ENCODE assay signal across 8 cellular contexts in the genomic region with DNA sequence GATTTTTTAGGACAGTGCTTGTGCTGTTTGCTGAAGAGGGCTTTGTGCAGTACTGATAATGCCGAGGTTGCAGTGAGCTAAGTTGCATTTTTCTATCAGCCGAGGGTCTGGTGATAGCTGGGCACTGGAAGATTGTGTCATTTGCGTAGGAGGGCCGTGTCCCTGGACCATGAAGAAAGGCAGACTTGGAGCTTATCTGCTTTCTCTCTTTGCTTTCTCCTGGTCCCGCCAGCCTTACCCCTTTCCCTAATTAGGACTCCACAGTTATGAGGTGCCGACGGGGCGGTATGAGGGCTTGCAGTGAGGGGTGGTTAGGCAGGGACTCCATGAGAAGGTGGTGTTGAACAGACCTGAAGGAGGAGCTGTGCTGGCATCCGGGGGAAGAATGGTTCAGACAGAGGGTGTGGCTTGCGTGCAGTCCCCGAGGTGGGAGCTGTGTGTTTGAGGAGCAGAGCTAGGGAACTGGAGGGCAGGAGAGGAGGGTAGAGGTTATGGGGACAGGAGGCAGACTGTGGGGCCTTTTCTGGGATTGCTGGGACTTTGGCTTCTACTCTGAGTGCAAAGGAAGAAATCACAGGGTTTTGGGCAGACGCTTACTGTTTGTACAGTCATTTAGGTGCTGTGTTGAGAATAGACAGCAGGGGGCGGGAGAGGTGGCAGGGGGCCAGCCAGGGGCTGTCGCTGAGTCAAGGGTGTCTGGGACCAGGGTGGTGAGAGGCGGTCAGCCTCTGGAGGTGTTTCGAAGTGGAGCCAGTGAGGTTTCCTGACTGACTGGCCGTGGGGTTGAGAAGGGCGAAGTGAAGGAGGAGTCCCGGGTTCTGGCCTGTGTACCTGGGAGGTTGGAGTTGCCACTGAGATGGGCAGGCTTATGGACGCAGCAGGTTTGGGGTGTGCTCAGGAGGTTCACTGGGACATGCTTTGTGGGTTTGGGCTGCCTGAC.
DNase-seq lines count a peak whose midpoint lies in the region; ATAC-seq lines count a peak whose summit lies in the region.

No MANE protein-coding gene starts in this region.

- ATAC-seq in GM19395 (IDR thresholded peaks at IDR 0.05; ENCODE audit: unreplicated experiment) = peak; percentile 83
- ATAC-seq in memory B cell (ENCODE audit: low read depth) = peak; percentile 84

- no peaks in the 10 kb centered on the region for H3K36me3 Mint-ChIP-seq in memory B cell

- H3K27me3 Mint-ChIP-seq in memory B cell = no peaks in the 10 kb centered on the region

- peak overlapping the region; percentile 54 for H3K27ac Mint-ChIP-seq in memory B cell

- peak; percentile 76 for DNase-seq in AG08395 (ENCODE audit: low spot score)
- DNase-seq in Kasumi-1 (lab: John Stamatoyannopoulos, UW) = peak; percentile 91 to 93
- peak; percentile 50 for DNase-seq in activated CD4-positive, alpha-beta T cell treated with anti-CD3 and anti-CD28 coated beads for 1 hour
- peak; percentile 36 for DNase-seq in cerebellar cortex (ENCODE audit: low spot score)
- DNase-seq in memory B cell (ENCODE audit: low spot score in 2 of 2) = peak; percentile 37 to 44
- peak; percentile 59 to 69 for DNase-seq in stimulated activated CD8-positive, alpha-beta memory T cell treated with anti-CD3 and anti-CD28 coated beads, Interleukin-2, amount 100 ng/mL, for 48 hours (ENCODE audit: low read depth in 2 of 2)
- DNase-seq in SKM-1 treated with dmso at 0.1 percent for 144 hours (lab: John Stamatoyannopoulos, UW; ENCODE audit: unreplicated experiment) = no peak

- peaks cover 23% of the 10 kb centered on the region for H3K4me1 Mint-ChIP-seq in memory B cell

- peak overlapping the region; percentile 83 for H3K4me3 Mint-ChIP-seq in memory B cell

- H3K9me3 Mint-ChIP-seq in memory B cell = no peaks in the 10 kb centered on the region
